ENCODE assay signal across 9 cellular contexts in the genomic region with DNA sequence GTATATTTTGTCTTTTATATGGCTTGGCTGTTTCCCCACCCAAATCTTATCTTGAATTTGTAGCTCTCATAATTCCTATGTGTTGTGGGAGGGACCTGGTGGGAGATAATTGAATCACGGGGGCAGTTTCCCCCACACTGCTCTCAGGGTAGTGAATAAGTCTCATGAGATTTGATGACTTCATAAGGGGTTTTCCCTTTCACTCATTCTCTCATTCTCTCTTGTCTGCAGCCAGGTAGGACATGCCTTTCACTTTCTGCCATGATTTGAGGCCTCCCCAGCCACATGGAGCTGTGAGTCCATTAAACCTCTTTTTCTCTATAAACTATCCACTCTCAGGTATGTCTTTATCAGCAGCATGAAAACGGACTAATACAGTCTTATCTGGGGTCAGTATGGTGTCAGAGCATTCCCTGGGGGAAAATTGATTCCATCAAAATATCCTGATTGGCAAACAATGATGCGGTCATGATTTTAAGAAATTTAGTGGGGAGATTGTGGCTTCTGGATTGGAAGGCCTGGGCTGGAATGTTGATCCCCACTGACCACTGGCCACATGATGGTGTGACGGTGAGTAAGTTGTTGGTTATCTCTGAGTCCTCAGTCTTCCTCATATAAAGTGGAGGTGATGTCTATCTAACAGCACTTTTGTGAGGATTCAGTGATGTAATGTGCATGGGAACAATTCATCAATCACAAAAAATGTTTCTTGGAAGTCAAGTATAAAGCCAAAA. TPM values are rescaled to one million over a fixed set of nuclear protein-coding genes. Genes with fewer than 3 reads are reported as not detected.
DNase-seq lines count a peak whose midpoint lies in the region; ATAC-seq and TF ChIP-seq lines count a peak whose summit lies in the region.
"Had no signal": no experiment of that assay in that cellular context is flagged by ENCODE, and none has a peak within 500 bp of the region (broad histone marks: within the 10 kb centered on the region; RNA-seq: fewer than 3 reads in every experiment).

No MANE protein-coding gene starts in this region.

- TF ChIP-seq CTCF in spleen (IDR thresholded peaks at IDR 0.05 in 8 of 11, conservative IDR thresholded peaks at IDR 0.05 in 3 of 11): no peak

- H3K27me3 ChIP-seq in spleen (replicated peaks in 1 of 7): no peaks in the 10 kb centered on the region

- H3K27ac ChIP-seq in spleen: no peak overlapping the region

- H3K9me3 ChIP-seq in spleen: no peaks in the 10 kb centered on the region

- WGBS in spleen, 5 donors: 71 to 82% (median 79%) methylated on average over 4 of the region's 4 CpGs

- H3K4me1 ChIP-seq in spleen: peaks cover 0 to 29% (median 7%) of the 10 kb centered on the region in 6 donors

- H3K4me3 ChIP-seq in spleen: no peak overlapping the region

- TF ChIP-seq POLR2A in GM18505 (IDR thresholded peaks at IDR 0.05; ENCODE audit: borderline replicate concordance, extremely low read depth, insufficient read depth, insufficient read length): no peak
- TF ChIP-seq POLR2A in spleen (IDR thresholded peaks at IDR 0.05): no peak

- DNase-seq in HK-2 (ENCODE audit: unreplicated experiment) (peak; percentile 52), kidney glomerular epithelial cell (lab: John Stamatoyannopoulos, UW) (peak; percentile 39), GM03348 (ENCODE audit: low spot score) (no peak), sciatic nerve (ENCODE audit: low spot score) (no peak), NCI-H1436 (lab: John Stamatoyannopoulos, UW) (no peak), spleen (no peak)
- DNase-seq: T-helper 17 cell had no signal

- intact Hi-C loops in sciatic nerve (cut with DNase I): no loop called here
- intact Hi-C loops in spleen (cut with DNase I; ENCODE audit: low total_unique reads): loop anchor here (10.0 kb wide), 1 partner anchor 102 kb away; no protein-coding TSS in a partner anchor

- H3K36me3 ChIP-seq in spleen: no peaks in the 10 kb centered on the region

- ATAC-seq in GM18505 (IDR thresholded peaks at IDR 0.05; ENCODE audit: unreplicated experiment): peak; percentile 69
- peak; percentile 71 for ATAC-seq in GM21529 (IDR thresholded peaks at IDR 0.05; ENCODE audit: unreplicated experiment)
- no peak for ATAC-seq in sciatic nerve
- ATAC-seq: T-helper 17 cell had no signal

RNA-seq across cellular contexts. Expression of a gene that starts 27.5 kb away (rescaled TPM):
- total RNA-seq in sciatic nerve (254 TPM), spleen (100 to 1,000 TPM; 165 to 253 (median 191) TPM)
- polyA plus RNA-seq in spleen: 100 to 1,000 TPM; 122 to 179 (median 144) TPM

Comparison
In these comparisons a context has a peak if more than half of its experiments do, and no peak if none do; other contexts are left out.
1. DNase-seq: peak in HK-2 (single experiment) and kidney glomerular epithelial cell (single experiment); none in GM03348 (single experiment), sciatic nerve (single experiment), NCI-H1436 (single experiment) and spleen (single experiment).